Comparison of ENCODE assay signal across 8 cellular contexts in the genomic region with DNA sequence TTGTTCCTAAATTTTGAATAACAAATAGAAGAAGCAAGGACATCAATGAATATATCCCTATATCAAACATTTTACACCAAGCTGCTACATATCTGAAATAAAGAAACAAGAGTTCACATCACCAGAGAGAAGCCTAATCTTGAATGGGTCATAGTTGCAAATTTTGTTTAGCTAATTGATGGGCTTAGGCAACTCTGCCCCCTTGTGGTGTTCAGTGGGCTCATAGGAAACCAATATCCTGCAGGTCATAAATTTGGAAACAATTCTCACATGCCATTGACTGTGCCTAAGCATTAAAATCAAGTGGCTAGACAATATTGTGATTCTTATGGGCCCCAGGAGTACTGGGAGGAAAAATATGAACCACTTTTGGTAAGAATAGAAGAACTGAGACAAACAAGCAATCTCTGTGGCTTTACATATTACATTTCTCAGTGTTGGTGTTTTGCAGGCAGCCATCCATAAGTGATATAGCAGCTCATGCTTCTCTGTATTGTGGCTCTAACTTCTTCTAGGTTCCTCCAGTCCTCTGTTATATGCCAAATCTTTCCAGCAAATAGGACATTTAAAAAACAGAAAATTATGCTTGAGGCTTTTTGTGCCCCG.
DNase-seq lines count a peak whose midpoint lies in the region; ATAC-seq and TF ChIP-seq lines count a peak whose summit lies in the region.

No MANE protein-coding gene starts in this region.

- H3K4me1 Mint-ChIP-seq in stimulated activated memory B cell treated with anti-CD40 and anti-IgM and Interleukin-4, amounts not matched to agents 10 μg/mL and 1 μg/mL and 100 μg/mL, for 72 hours: peaks cover 7% of the 10 kb centered on the region

- H3K27me3 ChIP-seq in tibial nerve: no peaks in the 10 kb centered on the region

- no peaks in the 10 kb centered on the region for H3K4me1 ChIP-seq in tibial nerve

- H3K27ac Mint-ChIP-seq in stimulated activated memory B cell treated with anti-CD40 and anti-IgM and Interleukin-4, amounts not matched to agents 10 μg/mL and 1 μg/mL and 100 μg/mL, for 72 hours: no peak overlapping the region

- H3K36me3 ChIP-seq in tibial nerve: no peaks in the 10 kb centered on the region

- H3K36me3 Mint-ChIP-seq in stimulated activated memory B cell treated with anti-CD40 and anti-IgM and Interleukin-4, amounts not matched to agents 10 μg/mL and 1 μg/mL and 100 μg/mL, for 72 hours: no peaks in the 10 kb centered on the region

- no peak for TF ChIP-seq POLR2A in tibial nerve (IDR thresholded peaks at IDR 0.05)

- H3K27me3 Mint-ChIP-seq in stimulated activated memory B cell treated with anti-CD40 and anti-IgM and Interleukin-4, amounts not matched to agents 10 μg/mL and 1 μg/mL and 100 μg/mL, for 72 hours: no peaks in the 10 kb centered on the region

- DNase-seq in ELF-1 (ENCODE audit: low read depth, low spot score) (peak; percentile 14), MV-4-11 (lab: John Stamatoyannopoulos, UW) (peak; percentile 34), SK-N-DZ (ENCODE audit: low spot score) (peak; percentile 55), globus pallidus (ENCODE audit: low spot score) (peak; percentile 15), tibial nerve (ENCODE audit: low spot score in 2 of 2) (no peak)

- 88 to 89% methylated on average over 1 of the region's 1 CpG for WGBS in tibial nerve, 2 donors

- no peaks in the 10 kb centered on the region for H3K9me3 Mint-ChIP-seq in stimulated activated memory B cell treated with anti-CD40 and anti-IgM and Interleukin-4, amounts not matched to agents 10 μg/mL and 1 μg/mL and 100 μg/mL, for 72 hours

- H3K9me3 ChIP-seq in tibial nerve: peaks cover 0 to 3% (median 0%) of the 10 kb centered on the region in 4 donors

- H3K4me3 Mint-ChIP-seq in stimulated activated memory B cell treated with anti-CD40 and anti-IgM and Interleukin-4, amounts not matched to agents 10 μg/mL and 1 μg/mL and 100 μg/mL, for 72 hours: no peak overlapping the region

- H3K27ac ChIP-seq in tibial nerve: no peak overlapping the region

- TF ChIP-seq EP300 in tibial nerve (IDR thresholded peaks at IDR 0.05): no peak

- TF ChIP-seq CTCF in tibial nerve (IDR thresholded peaks at IDR 0.05): peak in 2 of 5 experiments; percentile 24 to 26

- ATAC-seq in GM21515 (IDR thresholded peaks at IDR 0.05; ENCODE audit: unreplicated experiment): peak; percentile 67
- ATAC-seq in stimulated activated memory B cell treated with anti-CD40 and anti-IgM and Interleukin-4, amounts not matched to agents 10 μg/mL and 1 μg/mL and 100 μg/mL, for 72 hours: peak; percentile 48
- ATAC-seq in HG03196 (IDR thresholded peaks at IDR 0.05; ENCODE audit: unreplicated experiment): no peak

- no peak overlapping the region for H3K4me3 ChIP-seq in tibial nerve

Comparison
In these comparisons a context has a peak if more than half of its experiments do, and no peak if none do; other contexts are left out.
1. DNase-seq: peak in ELF-1 (single experiment), MV-4-11 (single experiment), SK-N-DZ (single experiment) and globus pallidus (single experiment); none in tibial nerve (0 of 2).